ENCODE assay signal across 13 cellular contexts in genomic region chr7:80098795-80099194, GRCh38. TPM values are rescaled to one million over a fixed set of nuclear protein-coding genes. Genes with fewer than 3 reads are reported as not detected.
A peak's percentile ranks its signal among the peaks of the same experiment; 100 is the strongest.
DNase-seq lines count a peak whose midpoint lies in the region; ATAC-seq and TF ChIP-seq lines count a peak whose summit lies in the region.
"Had no signal": no experiment of that assay in that cellular context is flagged by ENCODE, and none has a peak within 500 bp of the region (broad histone marks: within the 10 kb centered on the region; RNA-seq: fewer than 3 reads in every experiment).

No MANE protein-coding gene starts in this region.

- no peaks in the 10 kb centered on the region for H3K27me3 ChIP-seq in AG04450 (ENCODE audit: control insufficient read depth, insufficient read depth, low read length)

- ATAC-seq in GM19043 (IDR thresholded peaks at IDR 0.05; ENCODE audit: low read depth, unreplicated experiment): peak; percentile 59

- no peak overlapping the region for H3K27ac ChIP-seq in AG04450 (ENCODE audit: low read depth, low read length)

- DNase-seq in AG04450 (ENCODE audit: low read depth, low spot score): no peak
- peak; percentile 18 for DNase-seq in NCI-H69 (lab: John Stamatoyannopoulos, UW)
- DNase-seq in fibroblast of the aortic adventitia (ENCODE audit: low read depth): no peak
- DNase-seq in activated CD4-positive, CD25-positive, alpha-beta regulatory T cell (lab: John Stamatoyannopoulos, UW): no peak
- DNase-seq in germinal center (ENCODE audit: low spot score): no peak
- DNase-seq in occipital lobe (lab: John Stamatoyannopoulos, UW): no peak
- no peak for DNase-seq in hepatic stellate cell (ENCODE audit: low spot score)
- DNase-seq: activated T-cell treated with anti-CD3 and anti-CD28 coated beads, Interleukin-2, amount 50 U/mL, for 24 hours; CD4-positive, CD25-positive, alpha-beta regulatory T cell; hippocampal formation; nephron progenitor cell; stimulated activated CD4-positive, alpha-beta T cell treated with anti-CD3 and anti-CD28 coated beads, Interleukin-2, amount 100 ng/mL, for 48 hours had no signal

- peak; percentile 25 for TF ChIP-seq CTCF in AG04450 (IDR thresholded peaks at IDR 0.05; ENCODE audit: low read depth, low read length)
- peak; percentile 38 for TF ChIP-seq CTCF in fibroblast of the aortic adventitia (IDR thresholded peaks at IDR 0.05; ENCODE audit: insufficient read depth, low read length)

- no peak overlapping the region for H3K4me3 ChIP-seq in AG04450 (ENCODE audit: low read depth, low read length)
- no peak overlapping the region for H3K4me3 ChIP-seq in fibroblast of the aortic adventitia (ENCODE audit: low read depth, low read length)

- no peaks in the 10 kb centered on the region for H3K9me3 ChIP-seq in AG04450 (ENCODE audit: control insufficient read depth, insufficient read depth, low read length)

- CTCF ChIA-PET in AG04450 (lab: Charles Lee): interaction anchor here (0.7 to 1.1 kb wide), 2 partner anchors 13 to 19 kb away, joined by 3 to 4 read pairs; no protein-coding TSS in a partner anchor

- POLR2A ChIA-PET in AG04450 (lab: Yijun Ruan, JAX): no interaction called here

RNA-seq across cellular contexts. Expression of gene GNAI1, which starts 35.8 kb away (rescaled TPM):
- polyA plus RNA-seq in AG04450 (2011; rRNA removed): 31.9 and 56.2 TPM in 2 replicates
- 24.9 and 38.1 TPM in 2 replicates for polyA minus RNA-seq in AG04450 (2011; rRNA and poly(A)+ RNA removed)
- total RNA-seq in fibroblast of the aortic adventitia (ENCODE audit: low replicate concordance): 25.8 and 46.7 TPM in 2 replicates
- 196 TPM for total RNA-seq in occipital lobe
